Comparison of ENCODE assay signal across 7 cellular contexts in genomic region chr15:76235186-76235826, GRCh38.
DNase-seq lines count a peak whose midpoint lies in the region; ATAC-seq and TF ChIP-seq lines count a peak whose summit lies in the region.

No MANE protein-coding gene starts in this region.

- DNase-seq in HuH-7.5 (ENCODE audit: low spot score): peak; percentile 39
- peak; percentile 72 for DNase-seq in SK-MEL-5 (ENCODE audit: low read depth, low spot score)
- peak; percentile 9 to 53 for DNase-seq in foreskin fibroblast
- DNase-seq in putamen (ENCODE audit: low spot score): peak; percentile 7
- no peak for DNase-seq in activated effector memory CD4-positive, alpha-beta T cell treated with anti-CD3 and anti-CD28 coated beads, Interleukin-2, amount 50 U/mL, for 16 hours

- H3K9me2 ChIP-seq in DOHH2 (replicated peaks; ENCODE audit: control insufficient read depth, low read length): no peaks in the 10 kb centered on the region

- peaks cover 12% of the 10 kb centered on the region for H3K36me3 ChIP-seq in DOHH2 (ENCODE audit: control insufficient read depth, low read length)

- H4K20me1 ChIP-seq in DOHH2 (ENCODE audit: control insufficient read depth, insufficient read depth, low read depth, low read length): no peaks in the 10 kb centered on the region; the same call in 1 of the 2 replicates

- H3K4me3 ChIP-seq in DOHH2 (ENCODE audit: low read length) (no peak overlapping the region), foreskin fibroblast (ENCODE audit: low read depth in 1 of 2, low read length in 2 of 2) (no peak overlapping the region)

- H3K9me3 ChIP-seq in DOHH2 (ENCODE audit: control insufficient read depth, insufficient read depth, low read length): no peaks in the 10 kb centered on the region

- no peaks in the 10 kb centered on the region for H3K4me1 ChIP-seq in DOHH2 (ENCODE audit: control insufficient read depth, low read length)

- H3K27ac ChIP-seq in DOHH2 (ENCODE audit: low read depth, low read length): no peak overlapping the region

- no peaks in the 10 kb centered on the region for H3K79me2 ChIP-seq in DOHH2 (ENCODE audit: control insufficient read depth, low read length)

- TF ChIP-seq CTCF in DOHH2 (IDR thresholded peaks at IDR 0.05; ENCODE audit: low read depth, low read length, poor library complexity, severe bottlenecking) (peak; percentile 70), foreskin fibroblast (IDR thresholded peaks at IDR 0.05; ENCODE audit: low read depth, low read length) (peak; percentile 28)

- 0 out of 2 replicates have a peak, but pooled peaks cover 3% of the 10 kb centered on the region for H3F3A ChIP-seq in DOHH2 (ENCODE audit: control insufficient read depth, insufficient read depth)

- no peak overlapping the region for H3K4me2 ChIP-seq in DOHH2 (ENCODE audit: low read length)

- in situ Hi-C loops in SK-MEL-5 (cut with HindIII; ENCODE audit: low pct_unique_long_range_greater_than_20kb, low sequenced_read_pairs): no loop called here

- H3K27me3 ChIP-seq in DOHH2 (ENCODE audit: control insufficient read depth, low read length): no peaks in the 10 kb centered on the region

- ATAC-seq in HG02571 (IDR thresholded peaks at IDR 0.05; ENCODE audit: unreplicated experiment): no peak
